Comparison of ENCODE assay signal across 8 cellular contexts in the genomic region with DNA sequence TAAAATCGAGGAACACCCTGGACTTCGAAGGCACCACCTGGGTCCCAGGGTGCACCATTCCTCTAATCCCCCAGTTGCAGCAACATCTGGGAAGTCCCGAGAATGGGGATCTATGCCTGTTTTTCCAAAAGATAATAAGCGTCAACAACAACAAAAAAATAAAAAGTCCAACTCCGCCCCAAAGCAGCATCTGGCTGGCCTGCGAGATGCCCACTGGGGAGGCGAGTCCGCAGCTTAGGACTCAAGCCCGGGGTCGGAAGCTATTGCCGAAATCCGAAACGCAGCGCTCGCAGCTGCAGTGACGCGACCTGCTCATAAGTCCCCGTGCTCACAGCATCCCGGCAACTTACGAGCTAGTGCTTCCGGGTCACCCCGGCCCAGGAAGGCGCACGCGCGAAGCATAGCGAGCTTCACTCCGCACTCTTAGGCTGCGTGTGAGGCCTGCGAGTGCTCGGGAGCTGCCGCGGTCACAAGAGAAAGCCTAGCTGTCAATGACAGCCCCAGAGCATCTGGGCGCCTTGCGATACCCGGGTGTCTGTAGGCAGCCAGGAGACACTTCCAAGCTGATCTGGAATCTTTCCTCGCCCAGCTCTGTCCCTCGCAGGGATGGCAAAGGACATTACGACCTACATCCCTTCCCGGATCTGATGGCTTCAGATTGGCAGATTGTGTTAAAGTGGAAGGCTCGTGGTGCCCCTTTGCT. TPM values are rescaled to one million over a fixed set of nuclear protein-coding genes. Genes with fewer than 3 reads are reported as not detected.
DNase-seq lines count a peak whose midpoint lies in the region; ATAC-seq and TF ChIP-seq lines count a peak whose summit lies in the region.

No MANE protein-coding gene starts in this region.

- peak; percentile 99 for ATAC-seq in GM21390 (IDR thresholded peaks at IDR 0.05; ENCODE audit: unreplicated experiment)

- H3K9me3 ChIP-seq in NT2/D1 (ENCODE audit: insufficient read depth, low read length): no peaks in the 10 kb centered on the region
- no peaks in the 10 kb centered on the region for H3K9me3 ChIP-seq in endodermal cell (ENCODE audit: control insufficient read depth, low read length)

- H3K27ac ChIP-seq in endodermal cell (ENCODE audit: low read depth, low read length): peak overlapping the region; percentile 55

- H3K27ac Mint-ChIP-seq in endodermal cell: peak overlapping the region; percentile 97

- H3K9ac ChIP-seq in NT2/D1 (ENCODE audit: insufficient read length, low read depth) (peak overlapping the region; percentile 99), endodermal cell (ENCODE audit: extremely low read depth, low read length, poor library complexity, severe bottlenecking) (peak overlapping the region; percentile 59)

- H3K4me3 Mint-ChIP-seq in endodermal cell: peak overlapping the region; percentile 76

- in situ Hi-C loops in Caki2 (cut with HindIII; ENCODE audit: low pct_unique_long_range_greater_than_20kb, low sequenced_read_pairs): no loop called here

- H3K36me3 ChIP-seq in NT2/D1 (ENCODE audit: insufficient read depth, insufficient read length, low read length): peaks cover 21% of the 10 kb centered on the region
- H3K36me3 ChIP-seq in endodermal cell (ENCODE audit: control insufficient read depth, insufficient read depth, low read length): no peaks in the 10 kb centered on the region

- 5% methylated on average over 31 to 41 of the region's 41 CpGs for WGBS in endodermal cell (ENCODE audit: insufficient coverage in 1 of 2, insufficient read length in 1 of 2), 2 experiments

- peaks cover 7% of the 10 kb centered on the region for H3K4me1 Mint-ChIP-seq in endodermal cell

- peaks cover 5% of the 10 kb centered on the region for H3K9me3 Mint-ChIP-seq in endodermal cell

- H3K27me3 ChIP-seq in NT2/D1 (ENCODE audit: insufficient read depth, insufficient read length): no peaks in the 10 kb centered on the region
- H3K27me3 ChIP-seq in endodermal cell (ENCODE audit: control insufficient read depth, insufficient read depth, low read length, poor library complexity, severe bottlenecking): peaks cover 10% of the 10 kb centered on the region

- H3K27me3 Mint-ChIP-seq in endodermal cell (ENCODE audit: insufficient read depth): no peaks in the 10 kb centered on the region

- peak overlapping the region; percentile 97 for H3K4me3 ChIP-seq in NT2/D1 (ENCODE audit: insufficient read length, low read depth)
- H3K4me3 ChIP-seq in endodermal cell (ENCODE audit: low read length): peak overlapping the region; percentile 84

- H3K36me3 Mint-ChIP-seq in endodermal cell (ENCODE audit: low read depth): peaks cover 1% of the 10 kb centered on the region

- H3K4me1 ChIP-seq in NT2/D1 (ENCODE audit: insufficient read depth, insufficient read length) (no peaks in the 10 kb centered on the region), endodermal cell (ENCODE audit: control insufficient read depth, insufficient read depth, low read length) (no peaks in the 10 kb centered on the region)

- no peak for TF ChIP-seq CTCF in endodermal cell (conservative IDR thresholded peaks at IDR 0.05)

- DNase-seq in Caki2 (ENCODE audit: low read depth) (peak; percentile 85), HUDEP-2 (lab: John Stamatoyannopoulos, UW; ENCODE audit: unreplicated experiment in 76 of 76) (peak; percentile 41 to 96 (median 93)), NT2/D1 (ENCODE audit: low read depth, low spot score) (peak; percentile 95), endodermal cell (peak; percentile 96), mesenteric fat pad (ENCODE audit: low spot score) (peak; percentile 99)
- peak; percentile 84 for DNase-seq in activated CD8-positive, alpha-beta memory T cell treated with anti-CD3 and anti-CD28 coated beads, Interleukin-2, amount 50 U/mL, for 24 hours (ENCODE audit: extremely low read depth)
- peak; percentile 88 for DNase-seq in stimulated activated CD8-positive, alpha-beta memory T cell treated with anti-CD3 and anti-CD28 coated beads, Interleukin-15, amount 100 ng/mL, for 1 hour (ENCODE audit: low read depth)

RNA-seq across cellular contexts. Expression of a gene that starts 9.9 kb away (rescaled TPM):
- 5.4 and 12.6 TPM in 2 replicates for total RNA-seq in Caki2 (2014; rRNA removed; shearing (Covaris generic); ENCODE audit: low replicate concordance)
- total RNA-seq in endodermal cell (10 to 100 TPM; 19.8 to 21.8 TPM), mesenteric fat pad (22.6 TPM)
- polyA plus RNA-seq in endodermal cell (2013, experiment 1 of 2): 21.6 TPM
- 20.5 TPM for polyA plus RNA-seq in endodermal cell (2013, experiment 2 of 2)

RNA-seq across cellular contexts. Expression of a gene that starts 16.6 kb away (rescaled TPM):
- total RNA-seq in Caki2 (2014; rRNA removed; shearing (Covaris generic); ENCODE audit: low replicate concordance): 14.8 and 19.3 TPM in 2 replicates
- total RNA-seq in endodermal cell (1 to 10 TPM in 1 of 2 donors, not detected in 1; 6.5 TPM), mesenteric fat pad (16.9 TPM)
- polyA plus RNA-seq in endodermal cell (2013, experiment 1 of 2): 11.1 TPM
- polyA plus RNA-seq in endodermal cell (2013, experiment 2 of 2): 11.3 TPM

RNA-seq across cellular contexts. Expression of a gene that starts 21.9 kb away (rescaled TPM):
- total RNA-seq in Caki2 (2014; rRNA removed; shearing (Covaris generic); ENCODE audit: low replicate concordance): 20.6 and 24.6 TPM in 2 replicates
- total RNA-seq in endodermal cell: 10 to 100 TPM; 19.9 to 22.0 TPM
- 22.4 TPM for polyA plus RNA-seq in endodermal cell (2013, experiment 1 of 2)
- polyA plus RNA-seq in endodermal cell (2013, experiment 2 of 2): 23.0 TPM
- total RNA-seq in mesenteric fat pad: 38.7 TPM

Comparison
In these comparisons a context has a peak if more than half of its experiments do, and no peak if none do; other contexts are left out.
1. Peak in every context shown above with its lines: DNase-seq, ATAC-seq, H3K4me3 ChIP-seq and H3K27ac ChIP-seq.